In genomic region chr18:650428-650858, GRCh38 we compare ENCODE assay signal across 10 cellular contexts. TPM values are rescaled to one million over a fixed set of nuclear protein-coding genes. Genes with fewer than 3 reads are reported as not detected.
DNase-seq lines count a peak whose midpoint lies in the region; ATAC-seq lines count a peak whose summit lies in the region.
"Had no signal": no experiment of that assay in that cellular context is flagged by ENCODE, and none has a peak within 500 bp of the region (broad histone marks: within the 10 kb centered on the region; RNA-seq: fewer than 3 reads in every experiment).

No MANE protein-coding gene starts in this region.

- peak; percentile 92 for ATAC-seq in GM19468 (IDR thresholded peaks at IDR 0.05; ENCODE audit: extremely low read depth, unreplicated experiment)
- peak; percentile 99 for ATAC-seq in HG03280 (IDR thresholded peaks at IDR 0.05; ENCODE audit: unreplicated experiment)
- ATAC-seq in T-helper 17 cell = peak; percentile 36
- no peak for ATAC-seq in sciatic nerve

- H3K27ac Mint-ChIP-seq in T-helper 17 cell = no peak overlapping the region

- DNase-seq in GF-D8 (lab: John Stamatoyannopoulos, UW) (peak; percentile 65), T-helper 17 cell (no peak), NCI-H1417 treated with DMSO at 0.1 percent for 48 hours (lab: John Stamatoyannopoulos, UW) (no peak), sciatic nerve (ENCODE audit: low spot score) (no peak), NCI-H1694 treated with DMSO at 0.1 percent for 48 hours (lab: John Stamatoyannopoulos, UW) (no peak), NCI-H187 (lab: John Stamatoyannopoulos, UW) (no peak)
- DNase-seq: occipital lobe had no signal

- H3K36me3 Mint-ChIP-seq in T-helper 17 cell (ENCODE audit: low read depth) = no peaks in the 10 kb centered on the region

- H3K27me3 Mint-ChIP-seq in T-helper 17 cell = peaks cover 16% of the 10 kb centered on the region

- H3K4me3 Mint-ChIP-seq in T-helper 17 cell = no peak overlapping the region

- H3K9me3 ChIP-seq in T-helper 17 cell (ENCODE audit: control insufficient read depth, low read length, poor library complexity, severe bottlenecking) = no peaks in the 10 kb centered on the region

- intact Hi-C loops in sciatic nerve (cut with DNase I) = no loop called here

- peaks cover 7% of the 10 kb centered on the region for H3K4me1 Mint-ChIP-seq in T-helper 17 cell

RNA-seq across cellular contexts. Expression of gene TYMS, which starts 7.0 kb away (rescaled TPM):
- total RNA-seq in T-helper 17 cell = 1 to 10 TPM in 1 of 2 donors, under 1 TPM in 1; 0.60 to 2.5 TPM
- 1.8 TPM for total RNA-seq in sciatic nerve

RNA-seq across cellular contexts. Expression of gene CLUL1, which starts 53.7 kb away (rescaled TPM):
- not detected for total RNA-seq in T-helper 17 cell
- total RNA-seq in sciatic nerve = not detected
- total RNA-seq: endothelial cell of umbilical vein had no signal
